ENCODE assay signal across 26 cellular contexts in genomic region chr9:8868632-8869031, GRCh38.
DNase-seq lines count a peak whose midpoint lies in the region; ATAC-seq, FAIRE-seq and TF ChIP-seq lines count a peak whose summit lies in the region.
"Had no signal": no experiment of that assay in that cellular context is flagged by ENCODE, and none has a peak within 500 bp of the region (broad histone marks: within the 10 kb centered on the region; RNA-seq: fewer than 3 reads in every experiment).

No MANE protein-coding gene starts in this region.

- H3K4me1 Mint-ChIP-seq in progenitor cell of endocrine pancreas (ENCODE audit: low read depth) = peaks cover 6% of the 10 kb centered on the region
- H3K4me1 Mint-ChIP-seq: CD4-positive, CD25-positive, alpha-beta regulatory T cell; central memory CD8-positive, alpha-beta T cell; naive thymus-derived CD4-positive, alpha-beta T cell had no signal

- TF ChIP-seq EP300 in gastroesophageal sphincter (IDR thresholded peaks at IDR 0.05) (no peak), sigmoid colon (IDR thresholded peaks at IDR 0.05) (no peak)

- DNase-seq in H54 (ENCODE audit: insufficient read length, low spot score) (no peak), astrocyte of the cerebellum (ENCODE audit: low read depth) (peak; percentile 74), iris pigment epithelial cell (ENCODE audit: low read depth) (peak; percentile 27), progenitor cell of endocrine pancreas (ENCODE audit: low spot score, unreplicated experiment) (no peak), cerebellum (ENCODE audit: low spot score) (no peak), sigmoid colon (no peak)
- DNase-seq: activated CD4-positive, CD25-positive, alpha-beta regulatory T cell; activated CD8-positive, alpha-beta T cell treated with anti-CD3 and anti-CD28 coated beads for 36 hours; activated T-cell treated with anti-CD3 and anti-CD28 coated beads, Interleukin-2, amount 50 U/mL, for 1 hour; CD4-positive, CD25-positive, alpha-beta regulatory T cell; DMS53; erythroblast; foreskin melanocyte; HFFc6; hypothalamus; Kasumi-1; naive thymus-derived CD4-positive, alpha-beta T cell; NCI-H1694 treated with DMSO at 0.1 percent for 48 hours; NCI-H2171 treated with DMSO at 0.1 percent for 48 hours; NCI-H69; pancreas; stimulated activated CD4-positive, alpha-beta T cell treated with anti-CD3 and anti-CD28 coated beads, Interleukin-1b, Interleukin-23, amount 100 ng/mL, for 48 hours had no signal

- TF ChIP-seq POLR2A in H54 (IDR thresholded peaks at IDR 0.05; ENCODE audit: low read depth, low read length) (no peak), gastroesophageal sphincter (IDR thresholded peaks at IDR 0.05) (no peak), sigmoid colon (IDR thresholded peaks at IDR 0.05) (no peak)

- in situ Hi-C loops in astrocyte of the cerebellum (cut with HindIII; ENCODE audit: low sequenced_read_pairs) = no loop called here

- WGBS in gastroesophageal sphincter (ENCODE audit: low coverage in 1 of 2), 2 donors = 57 to 92% methylated on average over 1 of the region's 1 CpG
- WGBS in sigmoid colon, 2 donors = 93 to 94% methylated on average over 1 of the region's 1 CpG

- H3K27me3 ChIP-seq in gastroesophageal sphincter = no peaks in the 10 kb centered on the region
- no peaks in the 10 kb centered on the region for H3K27me3 ChIP-seq in sigmoid colon
- H3K27me3 ChIP-seq: pancreas had no signal

- H3K27ac ChIP-seq in gastroesophageal sphincter (no peak overlapping the region), sigmoid colon (no peak overlapping the region)
- H3K27ac ChIP-seq: pancreas, skin epidermis had no signal

- intact Hi-C loops in sigmoid colon (cut with DNase I) = no loop called here

- no peak overlapping the region for H3K4me3 Mint-ChIP-seq in progenitor cell of endocrine pancreas (ENCODE audit: low read depth)
- H3K4me3 Mint-ChIP-seq: activated CD8-positive, alpha-beta T cell treated with anti-CD3 and anti-CD28 coated beads for 36 hours; CD4-positive, CD25-positive, alpha-beta regulatory T cell; central memory CD8-positive, alpha-beta T cell; HFFc6; naive thymus-derived CD4-positive, alpha-beta T cell had no signal

- ATAC-seq in gastroesophageal sphincter = no peak
- ATAC-seq in HG02870 (IDR thresholded peaks at IDR 0.05; ENCODE audit: unreplicated experiment) = no peak
- ATAC-seq: activated CD8-positive, alpha-beta T cell treated with anti-CD3 and anti-CD28 coated beads for 36 hours; naive thymus-derived CD4-positive, alpha-beta T cell; pancreas had no signal

- TF ChIP-seq CTCF in astrocyte of the cerebellum (IDR thresholded peaks at IDR 0.05; ENCODE audit: low read depth, low read length, missing control alignments) (no peak), progenitor cell of endocrine pancreas (IDR thresholded peaks at IDR 0.05; ENCODE audit: unreplicated experiment) (no peak), gastroesophageal sphincter (IDR thresholded peaks at IDR 0.05) (no peak), sigmoid colon (IDR thresholded peaks at IDR 0.05) (no peak)

- H3K27ac Mint-ChIP-seq in progenitor cell of endocrine pancreas = peak overlapping the region; percentile 46
- H3K27ac Mint-ChIP-seq: activated CD8-positive, alpha-beta T cell treated with anti-CD3 and anti-CD28 coated beads for 36 hours; CD4-positive, CD25-positive, alpha-beta regulatory T cell; HFFc6; naive thymus-derived CD4-positive, alpha-beta T cell had no signal

- no peaks in the 10 kb centered on the region for H3K36me3 Mint-ChIP-seq in progenitor cell of endocrine pancreas (ENCODE audit: insufficient read depth)
- H3K36me3 Mint-ChIP-seq: CD4-positive, CD25-positive, alpha-beta regulatory T cell; naive thymus-derived CD4-positive, alpha-beta T cell had no signal

- H3K36me3 ChIP-seq in gastroesophageal sphincter = no peaks in the 10 kb centered on the region
- H3K36me3 ChIP-seq in sigmoid colon = no peaks in the 10 kb centered on the region
- H3K36me3 ChIP-seq: pancreas had no signal

- peaks cover 7% of the 10 kb centered on the region for H3K27me3 Mint-ChIP-seq in progenitor cell of endocrine pancreas
- H3K27me3 Mint-ChIP-seq: CD4-positive, CD25-positive, alpha-beta regulatory T cell; central memory CD8-positive, alpha-beta T cell had no signal

- H3K4me3 ChIP-seq in astrocyte of the cerebellum (ENCODE audit: low read depth, low read length) = no peak overlapping the region
- H3K4me3 ChIP-seq in gastroesophageal sphincter = no peak overlapping the region
- no peak overlapping the region for H3K4me3 ChIP-seq in sigmoid colon
- H3K4me3 ChIP-seq: pancreas, skin epidermis had no signal

- H3K9me3 ChIP-seq in gastroesophageal sphincter (no peaks in the 10 kb centered on the region), sigmoid colon (no peaks in the 10 kb centered on the region)
- H3K9me3 ChIP-seq: pancreas had no signal

- H3K9me3 Mint-ChIP-seq in progenitor cell of endocrine pancreas (ENCODE audit: low read depth) = peaks cover 4% of the 10 kb centered on the region
- H3K9me3 Mint-ChIP-seq: activated CD8-positive, alpha-beta T cell treated with anti-CD3 and anti-CD28 coated beads for 36 hours had no signal

- peak; percentile 77 for FAIRE-seq in H54 (lab: Jason Lieb, UNC)
- FAIRE-seq: pancreas had no signal

- no peaks in the 10 kb centered on the region for H3K4me1 ChIP-seq in gastroesophageal sphincter
- no peaks in the 10 kb centered on the region for H3K4me1 ChIP-seq in sigmoid colon
- H3K4me1 ChIP-seq: pancreas had no signal

Comparison
In these comparisons a context has a peak if more than half of its experiments do, and no peak if none do; other contexts are left out.
1. DNase-seq: peak in astrocyte of the cerebellum (single experiment) and iris pigment epithelial cell (single experiment); none in H54 (single experiment), progenitor cell of endocrine pancreas (single experiment), cerebellum (single experiment) and sigmoid colon (single experiment).